ENCODE assay signal across 1 cellular context in the genomic region with DNA sequence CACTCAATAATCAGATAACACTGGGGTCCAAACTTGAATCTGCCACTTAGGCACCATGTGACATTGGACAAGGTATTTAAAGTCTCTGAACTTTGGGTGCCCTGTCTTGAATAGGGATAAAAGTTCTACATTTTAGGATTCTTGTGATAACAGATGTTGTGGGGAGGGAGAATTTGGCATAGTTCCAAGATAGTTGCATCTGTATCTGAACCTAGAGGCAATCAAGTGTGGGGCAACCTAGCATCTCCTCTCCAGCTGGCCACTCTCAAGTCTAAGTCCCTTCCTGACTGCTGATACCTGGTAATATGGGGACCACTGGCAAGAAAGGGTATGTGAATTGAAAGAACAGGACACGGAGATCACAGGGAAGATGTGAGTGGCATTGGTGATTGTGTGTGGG.
TF ChIP-seq lines count a peak whose summit lies in the region.

No MANE protein-coding gene starts in this region.

TF ChIP-seq in GM23338, 12 proteins besides CTCF, POLR2A, EP300 and RAD21 (continued from another document):
- TF ChIP-seq, protein P1, sequence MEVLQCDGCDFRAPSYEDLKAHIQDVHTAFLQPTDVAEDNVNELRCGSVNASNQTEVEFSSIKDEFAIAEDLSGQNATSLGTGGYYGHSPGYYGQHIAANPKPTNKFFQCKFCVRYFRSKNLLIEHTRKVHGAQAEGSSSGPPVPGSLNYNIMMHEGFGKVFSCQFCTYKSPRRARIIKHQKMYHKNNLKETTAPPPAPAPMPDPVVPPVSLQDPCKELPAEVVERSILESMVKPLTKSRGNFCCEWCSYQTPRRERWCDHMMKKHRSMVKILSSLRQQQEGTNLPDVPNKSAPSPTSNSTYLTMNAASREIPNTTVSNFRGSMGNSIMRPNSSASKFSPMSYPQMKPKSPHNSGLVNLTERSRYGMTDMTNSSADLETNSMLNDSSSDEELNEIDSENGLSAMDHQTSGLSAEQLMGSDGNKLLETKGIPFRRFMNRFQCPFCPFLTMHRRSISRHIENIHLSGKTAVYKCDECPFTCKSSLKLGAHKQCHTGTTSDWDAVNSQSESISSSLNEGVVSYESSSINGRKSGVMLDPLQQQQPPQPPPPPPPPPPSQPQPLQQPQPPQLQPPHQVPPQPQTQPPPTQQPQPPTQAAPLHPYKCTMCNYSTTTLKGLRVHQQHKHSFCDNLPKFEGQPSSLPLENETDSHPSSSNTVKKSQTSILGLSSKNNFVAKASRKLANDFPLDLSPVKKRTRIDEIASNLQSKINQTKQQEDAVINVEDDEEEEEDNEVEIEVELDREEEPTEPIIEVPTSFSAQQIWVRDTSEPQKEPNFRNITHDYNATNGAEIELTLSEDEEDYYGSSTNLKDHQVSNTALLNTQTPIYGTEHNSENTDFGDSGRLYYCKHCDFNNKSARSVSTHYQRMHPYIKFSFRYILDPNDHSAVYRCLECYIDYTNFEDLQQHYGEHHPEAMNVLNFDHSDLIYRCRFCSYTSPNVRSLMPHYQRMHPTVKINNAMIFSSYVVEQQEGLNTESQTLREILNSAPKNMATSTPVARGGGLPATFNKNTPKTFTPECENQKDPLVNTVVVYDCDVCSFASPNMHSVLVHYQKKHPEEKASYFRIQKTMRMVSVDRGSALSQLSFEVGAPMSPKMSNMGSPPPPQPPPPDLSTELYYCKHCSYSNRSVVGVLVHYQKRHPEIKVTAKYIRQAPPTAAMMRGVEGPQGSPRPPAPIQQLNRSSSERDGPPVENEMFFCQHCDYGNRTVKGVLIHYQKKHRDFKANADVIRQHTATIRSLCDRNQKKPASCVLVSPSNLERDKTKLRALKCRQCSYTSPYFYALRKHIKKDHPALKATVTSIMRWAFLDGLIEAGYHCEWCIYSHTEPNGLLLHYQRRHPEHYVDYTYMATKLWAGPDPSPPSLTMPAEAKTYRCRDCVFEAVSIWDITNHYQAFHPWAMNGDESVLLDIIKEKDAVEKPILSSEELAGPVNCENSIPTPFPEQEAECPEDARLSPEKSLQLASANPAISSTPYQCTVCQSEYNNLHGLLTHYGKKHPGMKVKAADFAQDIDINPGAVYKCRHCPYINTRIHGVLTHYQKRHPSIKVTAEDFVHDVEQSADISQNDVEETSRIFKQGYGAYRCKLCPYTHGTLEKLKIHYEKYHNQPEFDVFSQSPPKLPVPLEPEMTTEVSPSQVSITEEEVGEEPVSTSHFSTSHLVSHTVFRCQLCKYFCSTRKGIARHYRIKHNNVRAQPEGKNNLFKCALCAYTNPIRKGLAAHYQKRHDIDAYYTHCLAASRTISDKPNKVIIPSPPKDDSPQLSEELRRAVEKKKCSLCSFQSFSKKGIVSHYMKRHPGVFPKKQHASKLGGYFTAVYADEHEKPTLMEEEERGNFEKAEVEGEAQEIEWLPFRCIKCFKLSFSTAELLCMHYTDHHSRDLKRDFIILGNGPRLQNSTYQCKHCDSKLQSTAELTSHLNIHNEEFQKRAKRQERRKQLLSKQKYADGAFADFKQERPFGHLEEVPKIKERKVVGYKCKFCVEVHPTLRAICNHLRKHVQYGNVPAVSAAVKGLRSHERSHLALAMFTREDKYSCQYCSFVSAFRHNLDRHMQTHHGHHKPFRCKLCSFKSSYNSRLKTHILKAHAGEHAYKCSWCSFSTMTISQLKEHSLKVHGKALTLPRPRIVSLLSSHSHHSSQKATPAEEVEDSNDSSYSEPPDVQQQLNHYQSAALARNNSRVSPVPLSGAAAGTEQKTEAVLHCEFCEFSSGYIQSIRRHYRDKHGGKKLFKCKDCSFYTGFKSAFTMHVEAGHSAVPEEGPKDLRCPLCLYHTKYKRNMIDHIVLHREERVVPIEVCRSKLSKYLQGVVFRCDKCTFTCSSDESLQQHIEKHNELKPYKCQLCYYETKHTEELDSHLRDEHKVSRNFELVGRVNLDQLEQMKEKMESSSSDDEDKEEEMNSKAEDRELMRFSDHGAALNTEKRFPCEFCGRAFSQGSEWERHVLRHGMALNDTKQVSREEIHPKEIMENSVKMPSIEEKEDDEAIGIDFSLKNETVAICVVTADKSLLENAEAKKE (CRISPR knock-in tag; IDR thresholded peaks at IDR 0.05), result no peak
- TF ChIP-seq EZH2phosphoT487 (IDR thresholded peaks at IDR 0.05; ENCODE audit: unreplicated experiment) (no peak), STAT1 (IDR thresholded peaks at IDR 0.05; ENCODE audit: unreplicated experiment) (no peak), CREB1 (CRISPR knock-in tag; IDR thresholded peaks at IDR 0.05; ENCODE audit: low read depth) (no peak), NANOG (IDR thresholded peaks at IDR 0.05; ENCODE audit: borderline replicate concordance) (no peak), ZNF331 (CRISPR knock-in tag; IDR thresholded peaks at IDR 0.05; ENCODE audit: low read depth) (no peak)
- TF ChIP-seq, protein P2, sequence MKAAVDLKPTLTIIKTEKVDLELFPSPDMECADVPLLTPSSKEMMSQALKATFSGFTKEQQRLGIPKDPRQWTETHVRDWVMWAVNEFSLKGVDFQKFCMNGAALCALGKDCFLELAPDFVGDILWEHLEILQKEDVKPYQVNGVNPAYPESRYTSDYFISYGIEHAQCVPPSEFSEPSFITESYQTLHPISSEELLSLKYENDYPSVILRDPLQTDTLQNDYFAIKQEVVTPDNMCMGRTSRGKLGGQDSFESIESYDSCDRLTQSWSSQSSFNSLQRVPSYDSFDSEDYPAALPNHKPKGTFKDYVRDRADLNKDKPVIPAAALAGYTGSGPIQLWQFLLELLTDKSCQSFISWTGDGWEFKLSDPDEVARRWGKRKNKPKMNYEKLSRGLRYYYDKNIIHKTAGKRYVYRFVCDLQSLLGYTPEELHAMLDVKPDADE (IDR thresholded peaks at IDR 0.05), result no peak
